ENCODE assay signal across 14 cellular contexts in genomic region chr10:132294561-132295320, GRCh38. TPM values are rescaled to one million over a fixed set of nuclear protein-coding genes. Genes with fewer than 3 reads are reported as not detected.
A peak's percentile ranks its signal among the peaks of the same experiment; 100 is the strongest.
DNase-seq lines count a peak whose midpoint lies in the region; ATAC-seq and TF ChIP-seq lines count a peak whose summit lies in the region.
"Had no signal": no experiment of that assay in that cellular context is flagged by ENCODE, and none has a peak within 500 bp of the region (broad histone marks: within the 10 kb centered on the region; RNA-seq: fewer than 3 reads in every experiment).

No MANE protein-coding gene starts in this region.

- no peak for TF ChIP-seq CTCF in RWPE2 (IDR thresholded peaks at IDR 0.05; ENCODE audit: poor library complexity, severe bottlenecking)
- no peak for TF ChIP-seq CTCF in liver (IDR thresholded peaks at IDR 0.05; ENCODE audit: low read depth, low read length, missing input control)
- TF ChIP-seq CTCF in gastroesophageal sphincter (IDR thresholded peaks at IDR 0.05) = no peak
- no peak for TF ChIP-seq CTCF in psoas muscle (IDR thresholded peaks at IDR 0.05)

- H3K4me1 ChIP-seq in RWPE2 (ENCODE audit: insufficient read depth, poor library complexity, severe bottlenecking) (no peaks in the 10 kb centered on the region), liver (ENCODE audit: control insufficient read depth in 4 of 4, insufficient read depth in 4 of 4, low read length in 3 of 4) (no peaks in the 10 kb centered on the region), gastroesophageal sphincter (peaks cover 0 to 20% (median 0%) of the 10 kb centered on the region in 3 donors), psoas muscle (no peaks in the 10 kb centered on the region)
- H3K4me1 ChIP-seq: BE2C had no signal

- H3K9me3 ChIP-seq in RWPE2 (ENCODE audit: severe bottlenecking) (no peaks in the 10 kb centered on the region), liver (ENCODE audit: control insufficient read depth in 4 of 4, low read length in 3 of 4) (no peaks in the 10 kb centered on the region), gastroesophageal sphincter (no peaks in the 10 kb centered on the region), psoas muscle (no peaks in the 10 kb centered on the region)
- H3K9me3 ChIP-seq: BE2C had no signal

- no peak for TF ChIP-seq RAD21 in liver (IDR thresholded peaks at IDR 0.05)

- no peak overlapping the region for H3K9ac ChIP-seq in liver (ENCODE audit: low read depth in 1 of 2, low read length in 2 of 2)

- POLR2A ChIA-PET in HEK293T (lab: Yijun Ruan, JAX) = no interaction called here

- H3K27ac ChIP-seq in RWPE2 (ENCODE audit: poor library complexity, severe bottlenecking) (no peak overlapping the region), liver (ENCODE audit: low read depth in 1 of 2, low read length in 2 of 2) (no peak overlapping the region), gastroesophageal sphincter (no peak overlapping the region), psoas muscle (no peak overlapping the region)

- 67% methylated on average over 23 of the region's 23 CpGs for WGBS in liver
- 56 to 87% methylated on average over 3 to 12 of the region's 23 CpGs for WGBS in gastroesophageal sphincter (ENCODE audit: low coverage in 1 of 2), 2 donors
- WGBS in psoas muscle, 3 donors = 62 to 73% (median 66%) methylated on average over 23 of the region's 23 CpGs

- DNase-seq in CMK (ENCODE audit: low read depth) = peak; percentile 30
- DNase-seq in HEK293T (ENCODE audit: extremely low spot score) = peak; percentile 45
- DNase-seq in RWPE2 (ENCODE audit: low spot score) = peak; percentile 36
- no peak for DNase-seq in psoas muscle
- DNase-seq in MV-4-11 (lab: John Stamatoyannopoulos, UW) = no peak
- no peak for DNase-seq in inferior parietal cortex (ENCODE audit: extremely low spot score)
- DNase-seq: activated CD4-positive, alpha-beta T cell treated with anti-CD3 and anti-CD28 coated beads for 4 hours; BE2C; effector memory CD8-positive, alpha-beta T cell; NCI-H1694 had no signal

- H3K27me3 ChIP-seq in RWPE2 (ENCODE audit: insufficient read depth, poor library complexity, severe bottlenecking) (no peaks in the 10 kb centered on the region), liver (ENCODE audit: control insufficient read depth in 4 of 4, insufficient read depth in 4 of 4, low read length in 3 of 4) (no peaks in the 10 kb centered on the region), gastroesophageal sphincter (no peaks in the 10 kb centered on the region), psoas muscle (ENCODE audit: insufficient read depth in 3 of 3, low read length in 2 of 3) (peaks cover 0 to 8% (median 0%) of the 10 kb centered on the region in 3 donors)
- H3K27me3 ChIP-seq: BE2C had no signal

- CTCF ChIA-PET in HEK293T (lab: Yijun Ruan, JAX) = no interaction called here

- H3K36me3 ChIP-seq in RWPE2 (ENCODE audit: low read depth) = no peaks in the 10 kb centered on the region
- H3K36me3 ChIP-seq in liver (ENCODE audit: control insufficient read depth in 4 of 4, insufficient read depth in 3 of 4, low read depth in 1 of 4, low read length in 3 of 4) = no peaks in the 10 kb centered on the region
- H3K36me3 ChIP-seq in gastroesophageal sphincter = no peaks in the 10 kb centered on the region
- H3K36me3 ChIP-seq in psoas muscle (ENCODE audit: insufficient read depth in 1 of 2, low read depth in 1 of 2) = no peaks in the 10 kb centered on the region
- H3K36me3 ChIP-seq: BE2C had no signal

- ATAC-seq in RWPE2 (ENCODE audit: low read depth) (no peak), gastroesophageal sphincter (no peak), psoas muscle (no peak)
- ATAC-seq: effector memory CD8-positive, alpha-beta T cell; left colon; natural killer cell treated with Interleukin-12 subunit alpha and Interleukin-12 subunit beta and Interleukin-15 and Interleukin-18, amount 100 ng/mL, for 72 hours had no signal

- intact Hi-C loops in psoas muscle (cut with DNase I) = no loop called here

- no peak for TF ChIP-seq POLR2A in gastroesophageal sphincter (IDR thresholded peaks at IDR 0.05)

- H3K4me3 ChIP-seq in RWPE2 (ENCODE audit: severe bottlenecking) (no peak overlapping the region), liver (ENCODE audit: low read depth in 1 of 3, low read length in 3 of 3) (no peak overlapping the region), gastroesophageal sphincter (no peak overlapping the region), psoas muscle (no peak overlapping the region)

- TF ChIP-seq EP300 in gastroesophageal sphincter (IDR thresholded peaks at IDR 0.05) = no peak

TF ChIP-seq in HEK293T, 16 proteins besides CTCF, POLR2A, EP300 and RAD21:
- TF ChIP-seq FOXA1 (IDR thresholded peaks at IDR 0.05) (no peak), SUZ12 (IDR thresholded peaks at IDR 0.05) (no peak), SP1 (IDR thresholded peaks at IDR 0.05) (no peak), PKNOX1 (IDR thresholded peaks at IDR 0.05) (no peak), TARDBP (IDR thresholded peaks at IDR 0.05) (no peak), L3MBTL2 (conservative IDR thresholded peaks at IDR 0.05) (no peak), CTBP1 (IDR thresholded peaks at IDR 0.05; ENCODE audit: borderline replicate concordance) (no peak), LEF1 (IDR thresholded peaks at IDR 0.05; ENCODE audit: borderline replicate concordance) (no peak), HDGF (IDR thresholded peaks at IDR 0.05; ENCODE audit: borderline replicate concordance) (no peak), ELF4 (IDR thresholded peaks at IDR 0.05) (no peak), FOXK2 (IDR thresholded peaks at IDR 0.05) (no peak), FOXM1 (IDR thresholded peaks at IDR 0.05; ENCODE audit: borderline replicate concordance) (no peak), BHLHE40 (IDR thresholded peaks at IDR 0.05; ENCODE audit: borderline replicate concordance) (no peak), ARNT (IDR thresholded peaks at IDR 0.05) (no peak)
TF ChIP-seq in HEK293T: peak in this region for 0.

TF ChIP-seq in liver, 16 proteins besides CTCF, POLR2A, EP300 and RAD21:
- no peak for TF ChIP-seq HNF4G (IDR thresholded peaks at IDR 0.05)
- peak; percentile 94 for TF ChIP-seq REST (IDR thresholded peaks at IDR 0.05)
TF ChIP-seq in liver: peak in this region for 1.

RNA-seq across cellular contexts. Expression of gene STK32C, which starts 13.0 kb away (rescaled TPM):
- total RNA-seq in liver (1 to 10 TPM; 1.8 to 4.6 TPM), gastroesophageal sphincter (10 to 100 TPM in 1 of 4 donors, 1 to 10 TPM in 3; 3.8 to 13.0 (median 5.1) TPM), psoas muscle (1 to 10 TPM; 5.6 to 7.0 (median 6.1) TPM)
- polyA plus RNA-seq in liver (1 to 10 TPM; 2.0 to 2.4 TPM), psoas muscle (10 to 100 TPM in 1 of 3 donors, 1 to 10 TPM in 2; 3.6 to 11.7 (median 8.1) TPM)

RNA-seq across cellular contexts. Expression of gene LRRC27, which starts 37.3 kb away (rescaled TPM):
- total RNA-seq in liver = 1 to 10 TPM; 1.8 to 2.8 TPM
- 1 to 10 TPM; 2.4 to 2.8 TPM for polyA plus RNA-seq in liver
- 1 to 10 TPM; 3.1 to 5.8 (median 4.4) TPM for total RNA-seq in gastroesophageal sphincter
- 1 to 10 TPM; 2.2 to 2.9 (median 2.4) TPM for total RNA-seq in psoas muscle
- 1 to 10 TPM; 2.3 to 8.3 (median 4.3) TPM for polyA plus RNA-seq in psoas muscle

Comparison
In these comparisons a context has a peak if more than half of its experiments do, and no peak if none do; other contexts are left out.
1. DNase-seq: peak in CMK (single experiment), HEK293T (single experiment) and RWPE2 (single experiment); none in psoas muscle (0 of 2), MV-4-11 (single experiment) and inferior parietal cortex (single experiment).